Comparison of ENCODE assay signal across 18 cellular contexts in the genomic region with DNA sequence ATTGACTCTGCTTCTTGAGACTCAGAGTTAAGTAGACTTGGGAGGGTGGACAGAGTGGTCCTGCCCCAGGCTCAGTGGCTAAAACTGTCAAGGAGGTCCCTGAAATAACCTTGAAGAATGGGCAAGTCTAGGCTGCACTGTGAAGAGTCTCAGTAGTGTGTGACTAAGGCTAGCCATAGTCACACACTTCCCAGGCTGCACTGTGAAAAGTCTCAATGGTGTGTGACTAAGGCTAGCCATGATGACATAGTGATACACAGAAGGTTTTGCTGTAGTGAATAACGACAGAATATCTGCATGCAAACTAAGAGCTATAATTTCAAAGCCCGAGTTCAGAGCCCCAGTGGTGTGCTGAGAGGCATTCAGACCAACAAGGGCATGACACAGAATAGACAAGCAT.
A peak's percentile ranks its signal among the peaks of the same experiment; 100 is the strongest.
DNase-seq lines count a peak whose midpoint lies in the region; ATAC-seq and TF ChIP-seq lines count a peak whose summit lies in the region.
"Had no signal": no experiment of that assay in that cellular context is flagged by ENCODE, and none has a peak within 500 bp of the region (broad histone marks: within the 10 kb centered on the region; RNA-seq: fewer than 3 reads in every experiment).

No MANE protein-coding gene starts in this region.

- in situ Hi-C loops in brain microvascular endothelial cell (cut with HindIII; ENCODE audit: low pct_ligation_motif_present, low sequenced_read_pairs): no loop called here

- H3K36me3 Mint-ChIP-seq in activated T-cell treated with anti-CD3 and anti-CD28 coated beads, Interleukin-2, amount 50 U/mL, for 24 hours (ENCODE audit: low read depth): no peaks in the 10 kb centered on the region
- no peaks in the 10 kb centered on the region for H3K36me3 Mint-ChIP-seq in stimulated activated effector memory CD8-positive, alpha-beta T cell treated with anti-CD3 and anti-CD28 coated beads, Interleukin-12 subunit alpha, Interleukin-12 subunit beta, amount 100 ng/mL, for 72 hours
- H3K36me3 Mint-ChIP-seq: CD8-positive, alpha-beta memory T cell had no signal

- no peak for TF ChIP-seq CTCF in brain microvascular endothelial cell (IDR thresholded peaks at IDR 0.05; ENCODE audit: low read depth, low read length, missing control alignments)

- H3K27me3 ChIP-seq in brain microvascular endothelial cell (replicated peaks): no peaks in the 10 kb centered on the region
- H3K27me3 ChIP-seq: SJCRH30, vagina had no signal

- H3K9me3 Mint-ChIP-seq in activated T-cell treated with anti-CD3 and anti-CD28 coated beads, Interleukin-2, amount 50 U/mL, for 24 hours: peaks cover 2% of the 10 kb centered on the region
- no peaks in the 10 kb centered on the region for H3K9me3 Mint-ChIP-seq in stimulated activated effector memory CD8-positive, alpha-beta T cell treated with anti-CD3 and anti-CD28 coated beads, Interleukin-12 subunit alpha, Interleukin-12 subunit beta, amount 100 ng/mL, for 72 hours
- H3K9me3 Mint-ChIP-seq: CD8-positive, alpha-beta memory T cell; nephron progenitor cell had no signal

- ATAC-seq in stimulated activated effector memory CD8-positive, alpha-beta T cell treated with anti-CD3 and anti-CD28 coated beads, Interleukin-12 subunit alpha, Interleukin-12 subunit beta, amount 100 ng/mL, for 72 hours: peak; percentile 98

- H3K4me1 Mint-ChIP-seq in activated T-cell treated with anti-CD3 and anti-CD28 coated beads, Interleukin-2, amount 50 U/mL, for 24 hours (ENCODE audit: low read depth): peaks cover 38% of the 10 kb centered on the region
- peaks cover 6% of the 10 kb centered on the region for H3K4me1 Mint-ChIP-seq in stimulated activated effector memory CD8-positive, alpha-beta T cell treated with anti-CD3 and anti-CD28 coated beads, Interleukin-12 subunit alpha, Interleukin-12 subunit beta, amount 100 ng/mL, for 72 hours
- H3K4me1 Mint-ChIP-seq: CD8-positive, alpha-beta memory T cell; nephron progenitor cell had no signal

- no peak for DNase-seq in activated T-cell treated with anti-CD3 and anti-CD28 coated beads, Interleukin-2, amount 50 U/mL, for 24 hours
- DNase-seq in activated T-cell treated with anti-CD3 and anti-CD28 coated beads for 4 hours (no peak), HT1080 (ENCODE audit: low read depth) (peak; percentile 76), brain microvascular endothelial cell (peak; percentile 29), KG1 (lab: John Stamatoyannopoulos, UW) (no peak), SW480 (ENCODE audit: low spot score) (no peak)
- no peak for DNase-seq in stimulated activated effector memory CD8-positive, alpha-beta T cell treated with anti-CD3 and anti-CD28 coated beads, Interleukin-12 subunit alpha, Interleukin-12 subunit beta, amount 100 ng/mL, for 72 hours (ENCODE audit: low spot score in 2 of 2)
- DNase-seq in central memory CD4-positive, alpha-beta T cell: no peak
- DNase-seq: CD8-positive, alpha-beta memory T cell; cortex of kidney; erythroblast; mesendoderm; NCI-H1694 treated with DMSO at 0.1 percent for 48 hours; NCI-H446 treated with DMSO at 0.1 percent for 48 hours; nephron progenitor cell; SJCRH30 had no signal

- H3K27ac ChIP-seq in brain microvascular endothelial cell: no peak overlapping the region
- H3K27ac ChIP-seq: prostate gland, SJCRH30, vagina had no signal

- H3K4me3 ChIP-seq in brain microvascular endothelial cell (ENCODE audit: low read depth, low read length): no peak overlapping the region
- H3K4me3 ChIP-seq: prostate gland, SJCRH30, vagina had no signal

- no peaks in the 10 kb centered on the region for H3K36me3 ChIP-seq in brain microvascular endothelial cell (replicated peaks)
- H3K36me3 ChIP-seq: prostate gland, SJCRH30, vagina had no signal

- no peak overlapping the region for H3K4me3 Mint-ChIP-seq in activated T-cell treated with anti-CD3 and anti-CD28 coated beads, Interleukin-2, amount 50 U/mL, for 24 hours
- H3K4me3 Mint-ChIP-seq in stimulated activated effector memory CD8-positive, alpha-beta T cell treated with anti-CD3 and anti-CD28 coated beads, Interleukin-12 subunit alpha, Interleukin-12 subunit beta, amount 100 ng/mL, for 72 hours: no peak overlapping the region
- H3K4me3 Mint-ChIP-seq: CD8-positive, alpha-beta memory T cell; nephron progenitor cell had no signal

- peaks cover 3% of the 10 kb centered on the region for H3K27me3 Mint-ChIP-seq in activated T-cell treated with anti-CD3 and anti-CD28 coated beads, Interleukin-2, amount 50 U/mL, for 24 hours

- peak overlapping the region; percentile 85 for H3K27ac Mint-ChIP-seq in activated T-cell treated with anti-CD3 and anti-CD28 coated beads, Interleukin-2, amount 50 U/mL, for 24 hours
- no peak overlapping the region for H3K27ac Mint-ChIP-seq in stimulated activated effector memory CD8-positive, alpha-beta T cell treated with anti-CD3 and anti-CD28 coated beads, Interleukin-12 subunit alpha, Interleukin-12 subunit beta, amount 100 ng/mL, for 72 hours
- H3K27ac Mint-ChIP-seq: CD8-positive, alpha-beta memory T cell; nephron progenitor cell had no signal

Comparison
In these comparisons a context has a peak if more than half of its experiments do, and no peak if none do; other contexts are left out.
1. DNase-seq: peak in HT1080 (single experiment) and brain microvascular endothelial cell (single experiment); none in activated T-cell treated with anti-CD3 and anti-CD28 coated beads, Interleukin-2, amount 50 U/mL, for 24 hours (single experiment), activated T-cell treated with anti-CD3 and anti-CD28 coated beads for 4 hours (single experiment), stimulated activated effector memory CD8-positive, alpha-beta T cell treated with anti-CD3 and anti-CD28 coated beads, Interleukin-12 subunit alpha, Interleukin-12 subunit beta, amount 100 ng/mL, for 72 hours (0 of 2), KG1 (single experiment), SW480 (single experiment) and central memory CD4-positive, alpha-beta T cell (single experiment).